ENCODE assay signal across 1 cellular context in genomic region chr6:136607204-136607931, GRCh38.
TF ChIP-seq lines count a peak whose summit lies in the region.

No MANE protein-coding gene starts in this region.

TF ChIP-seq in K562, 482 proteins besides CTCF, POLR2A, EP300 and RAD21 (continued from another document and continues in another):
- TF ChIP-seq MEIS2 (IDR thresholded peaks at IDR 0.05; ENCODE audit: partially characterized antibody) (peak; percentile 57), TAF7 (tag; IDR thresholded peaks at IDR 0.05) (no peak), HCFC1 (IDR thresholded peaks at IDR 0.05; ENCODE audit: low read depth, low read length) (no peak), ZNF512 (tag; IDR thresholded peaks at IDR 0.05) (no peak), CBX1 (IDR thresholded peaks at IDR 0.05; ENCODE audit: low read depth) (no peak), FOXA3 (CRISPR knock-in tag; conservative IDR thresholded peaks at IDR 0.05 in 1 of 2, IDR thresholded peaks at IDR 0.05 in 1 of 2) (peak in 1 of 2 experiments; percentile 96; a peak in 2 of 4 replicates), ZNF174 (CRISPR knock-in tag; IDR thresholded peaks at IDR 0.05) (no peak), ZNF253 (CRISPR knock-in tag; conservative IDR thresholded peaks at IDR 0.05) (no peak), MAFK (IDR thresholded peaks at IDR 0.05; ENCODE audit: low read length) (no peak), RUNX1 (IDR thresholded peaks at IDR 0.05; ENCODE audit: low read depth) (no peak), ZNF124 (CRISPR knock-in tag; IDR thresholded peaks at IDR 0.05) (no peak), FOSL1 (tag; conservative IDR thresholded peaks at IDR 0.05) (peak; percentile 94), DACH1 (IDR thresholded peaks at IDR 0.05; ENCODE audit: partially characterized antibody) (no peak), TCF15 (CRISPR knock-in tag; IDR thresholded peaks at IDR 0.05) (no peak), DPF2 (IDR thresholded peaks at IDR 0.05) (peak; percentile 47; the same call in 1 of the 2 replicates), E4F1 (CRISPR knock-in tag; IDR thresholded peaks at IDR 0.05; ENCODE audit: borderline replicate concordance) (no peak), NR2C1 (IDR thresholded peaks at IDR 0.05) (no peak), NR2C1 (tag; IDR thresholded peaks at IDR 0.05) (no peak), FIP1L1 (IDR thresholded peaks at IDR 0.05; ENCODE audit: low read depth, low read length, poor library complexity, severe bottlenecking) (no peak), RBM25 (IDR thresholded peaks at IDR 0.05; ENCODE audit: low read depth, low read length, severe bottlenecking) (peak; percentile 42), PHF20 (IDR thresholded peaks at IDR 0.05; ENCODE audit: partially characterized antibody) (no peak), GTF2E2 (tag; IDR thresholded peaks at IDR 0.05) (no peak), SAFB2 (IDR thresholded peaks at IDR 0.05; ENCODE audit: borderline replicate concordance, low read depth, low read length, severe bottlenecking) (no peak), XRCC4 (IDR thresholded peaks at IDR 0.05; ENCODE audit: extremely low read depth, insufficient read depth, insufficient read length) (no peak), AFF4 (CRISPR knock-in tag; IDR thresholded peaks at IDR 0.05) (0 out of 2 replicates have a peak, but pooled peaks have one; percentile 38), SRSF7 (optimal IDR thresholded peaks at IDR 0.05; ENCODE audit: low read depth, low read length) (no peak), BCOR (IDR thresholded peaks at IDR 0.05) (no peak), TCF3 (CRISPR knock-in tag; IDR thresholded peaks at IDR 0.05) (no peak), ERF (CRISPR knock-in tag; IDR thresholded peaks at IDR 0.05) (no peak), ZNF644 (tag; IDR thresholded peaks at IDR 0.05; ENCODE audit: low read depth) (no peak), IRF1 (CRISPR knock-in tag; IDR thresholded peaks at IDR 0.05; ENCODE audit: borderline replicate concordance) (no peak), RFX5 (IDR thresholded peaks at IDR 0.05; ENCODE audit: low read depth, low read length) (no peak), HINFP (tag; conservative IDR thresholded peaks at IDR 0.05; ENCODE audit: low read depth) (no peak), ZNF707 (CRISPR knock-in tag; conservative IDR thresholded peaks at IDR 0.05) (no peak), NRF1 (conservative IDR thresholded peaks at IDR 0.05 in 1 of 2, IDR thresholded peaks at IDR 0.05 in 1 of 2) (peak in 1 of 2 experiments; percentile 13; a peak in 1 of 4 replicates), ZNF324 (CRISPR knock-in tag; IDR thresholded peaks at IDR 0.05) (no peak), JUN (IDR thresholded peaks at IDR 0.05; ENCODE audit: borderline replicate concordance, low read depth, low read length) (peak; percentile 34; the same call in 1 of the 2 replicates), JUN (CRISPR knock-in tag; IDR thresholded peaks at IDR 0.05; ENCODE audit: borderline replicate concordance) (no peak), GTF2B (IDR thresholded peaks at IDR 0.05; ENCODE audit: extremely low read depth, insufficient read length) (no peak), ARID1B (IDR thresholded peaks at IDR 0.05) (peak; percentile 65), SMARCA4 (IDR thresholded peaks at IDR 0.05) (peak; percentile 61; the same call in 1 of the 2 replicates), ZZZ3 (IDR thresholded peaks at IDR 0.05) (no peak), ADNP (tag; IDR thresholded peaks at IDR 0.05) (no peak), SNIP1 (IDR thresholded peaks at IDR 0.05; ENCODE audit: low read depth) (no peak), BRD4 (IDR thresholded peaks at IDR 0.05) (no peak), POLR2AphosphoS5 (IDR thresholded peaks at IDR 0.05; ENCODE audit: control insufficient read depth, insufficient read depth, low read depth, low read length) (no peak), HOMEZ (CRISPR knock-in tag; IDR thresholded peaks at IDR 0.05) (no peak), BRD9 (IDR thresholded peaks at IDR 0.05; ENCODE audit: low read depth, partially characterized antibody) (no peak), ZNF146 (CRISPR knock-in tag; IDR thresholded peaks at IDR 0.05; ENCODE audit: unreplicated experiment) (no peak), ZNF134 (CRISPR knock-in tag; conservative IDR thresholded peaks at IDR 0.05) (no peak), CC2D1A (IDR thresholded peaks at IDR 0.05) (no peak), NFE2 (IDR thresholded peaks at IDR 0.05; ENCODE audit: low read depth) (0 out of 2 replicates have a peak, but pooled peaks have one; percentile 24), NFIX (CRISPR knock-in tag; IDR thresholded peaks at IDR 0.05; ENCODE audit: low read depth) (no peak), YBX1 (IDR thresholded peaks at IDR 0.05) (no peak), MEF2A (IDR thresholded peaks at IDR 0.05; ENCODE audit: control insufficient read depth, low read depth, low read length) (no peak), CEBPG (CRISPR knock-in tag; IDR thresholded peaks at IDR 0.05) (no peak), CEBPG (tag; conservative IDR thresholded peaks at IDR 0.05 in 1 of 2, IDR thresholded peaks at IDR 0.05 in 1 of 2) (peak; percentile 72 to 94), FOXA1 (IDR thresholded peaks at IDR 0.05; ENCODE audit: borderline replicate concordance) (peak; percentile 72), CTCFL (IDR thresholded peaks at IDR 0.05; ENCODE audit: borderline replicate concordance, insufficient read depth, low read depth, low read length, poor library complexity, severe bottlenecking) (no peak), ZNF197 (CRISPR knock-in tag; IDR thresholded peaks at IDR 0.05; ENCODE audit: low read depth) (no peak)
